25 cellular contexts compared by ENCODE assay signal in the genomic region with DNA sequence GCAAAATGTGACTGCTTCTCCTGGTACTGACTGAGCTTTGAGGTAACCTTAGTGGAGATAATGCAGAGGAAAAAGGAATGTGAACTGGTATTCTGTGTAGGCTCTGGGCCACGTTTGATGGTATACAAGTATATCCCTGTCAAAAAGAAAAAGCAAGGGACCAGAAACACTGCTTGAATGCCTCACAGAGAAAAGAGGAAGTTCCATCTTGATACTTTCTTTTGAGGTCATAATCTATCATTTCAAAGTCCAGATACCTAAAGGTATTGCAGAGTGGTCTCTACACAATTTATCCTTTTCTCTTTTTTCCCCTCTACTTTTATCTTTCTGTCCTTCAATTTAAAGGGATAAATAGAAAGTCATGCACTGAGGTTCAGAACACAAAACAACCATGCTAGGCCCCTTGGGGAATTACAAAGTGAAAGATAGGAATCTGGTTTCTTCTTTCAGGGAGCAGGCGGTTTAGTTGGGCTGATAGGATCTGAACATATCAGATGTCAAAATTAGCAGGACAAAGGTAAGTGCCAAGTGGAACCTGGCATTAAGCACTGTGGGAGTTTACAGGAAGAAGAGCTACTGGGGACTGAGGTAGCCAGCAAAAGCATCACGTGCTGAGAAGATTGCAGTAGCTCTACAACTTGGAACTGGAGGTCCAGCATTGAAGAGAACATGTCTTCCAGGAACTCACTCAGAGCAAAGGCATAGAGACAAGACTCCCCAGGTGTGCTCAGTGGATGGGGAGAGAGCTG.
DNase-seq lines count a peak whose midpoint lies in the region; ATAC-seq, FAIRE-seq and TF ChIP-seq lines count a peak whose summit lies in the region.
"Had no signal": no experiment of that assay in that cellular context is flagged by ENCODE, and none has a peak within 500 bp of the region (broad histone marks: within the 10 kb centered on the region; RNA-seq: fewer than 3 reads in every experiment).

No MANE protein-coding gene starts in this region.

- H3K4me1 Mint-ChIP-seq in T-helper 2 cell treated with Interferon-gamma antibody and Interleukin-4, amounts not matched to agents 5 μg/mL and 100 μg/mL, for 36 hours (ENCODE audit: low read depth) = no peaks in the 10 kb centered on the region
- H3K4me1 Mint-ChIP-seq: B cell; naive thymus-derived CD8-positive, alpha-beta T cell had no signal

- no peaks in the 10 kb centered on the region for H3K36me3 ChIP-seq in bronchial epithelial cell (ENCODE audit: control insufficient read depth, insufficient read depth, low read length)
- H3K36me3 ChIP-seq in tibial nerve = no peaks in the 10 kb centered on the region
- H3K36me3 ChIP-seq: breast epithelium, esophagus muscularis mucosa, thyroid gland, WERI-Rb-1 had no signal

- DNase-seq in NCI-H2107 treated with DMSO at 0.1 percent for 48 hours (lab: John Stamatoyannopoulos, UW; ENCODE audit: unreplicated experiment) = peak; percentile 94
- no peak for DNase-seq in bronchial epithelial cell (ENCODE audit: low read depth)
- DNase-seq in T-helper 2 cell treated with Interferon-gamma antibody and Interleukin-4, amounts not matched to agents 5 μg/mL and 100 μg/mL, for 36 hours (ENCODE audit: low spot score) = no peak
- DNase-seq in tibial nerve (ENCODE audit: low spot score in 2 of 2) = no peak
- no peak for DNase-seq in sciatic nerve (ENCODE audit: low spot score)
- DNase-seq: activated CD4-positive, alpha-beta memory T cell treated with anti-CD3 and anti-CD28 coated beads, Interleukin-2, amount 10 ng/mL, durations not matched to agents 7 days and 5 days; activated T-cell treated with anti-CD3 and anti-CD28 coated beads, Interleukin-2, amount 50 U/mL, for 72 hours; dorsolateral prefrontal cortex; GOT3; KG1; mammary epithelial cell; naive thymus-derived CD8-positive, alpha-beta T cell; NCI-H1417 treated with DMSO at 0.1 percent for 48 hours; NCI-H510A; thyroid gland; WERI-Rb-1 had no signal

- H3K27me3 ChIP-seq in bronchial epithelial cell (ENCODE audit: control insufficient read depth, insufficient read depth, low read length) (no peaks in the 10 kb centered on the region), tibial nerve (no peaks in the 10 kb centered on the region)
- H3K27me3 ChIP-seq: breast epithelium, dorsolateral prefrontal cortex, esophagus muscularis mucosa, thyroid gland had no signal

- WGBS in tibial nerve, 2 donors = 73 to 74% methylated on average over 3 of the region's 3 CpGs

- no peak overlapping the region for H3K4me3 Mint-ChIP-seq in T-helper 2 cell treated with Interferon-gamma antibody and Interleukin-4, amounts not matched to agents 5 μg/mL and 100 μg/mL, for 36 hours
- H3K4me3 Mint-ChIP-seq: activated CD4-positive, alpha-beta memory T cell treated with anti-CD3 and anti-CD28 coated beads, Interleukin-2, amount 10 ng/mL, durations not matched to agents 7 days and 5 days; activated T-cell treated with anti-CD3 and anti-CD28 coated beads, Interleukin-2, amount 50 U/mL, for 72 hours; B cell; naive thymus-derived CD8-positive, alpha-beta T cell had no signal

- H3K9me3 Mint-ChIP-seq in T-helper 2 cell treated with Interferon-gamma antibody and Interleukin-4, amounts not matched to agents 5 μg/mL and 100 μg/mL, for 36 hours = no peaks in the 10 kb centered on the region
- H3K9me3 Mint-ChIP-seq: activated CD4-positive, alpha-beta memory T cell treated with anti-CD3 and anti-CD28 coated beads, Interleukin-2, amount 10 ng/mL, durations not matched to agents 7 days and 5 days; activated T-cell treated with anti-CD3 and anti-CD28 coated beads, Interleukin-2, amount 50 U/mL, for 72 hours had no signal

- TF ChIP-seq CTCF in bronchial epithelial cell (IDR thresholded peaks at IDR 0.05; ENCODE audit: insufficient read depth, low read length, severe bottlenecking) = no peak
- TF ChIP-seq CTCF in tibial nerve (IDR thresholded peaks at IDR 0.05) = no peak

- no peaks in the 10 kb centered on the region for H3K36me3 Mint-ChIP-seq in T-helper 2 cell treated with Interferon-gamma antibody and Interleukin-4, amounts not matched to agents 5 μg/mL and 100 μg/mL, for 36 hours (ENCODE audit: low read depth)
- H3K36me3 Mint-ChIP-seq: naive thymus-derived CD8-positive, alpha-beta T cell had no signal

- ATAC-seq in GM18868 (IDR thresholded peaks at IDR 0.05; ENCODE audit: unreplicated experiment) = peak; percentile 85
- ATAC-seq in HG02885 (IDR thresholded peaks at IDR 0.05; ENCODE audit: poor library complexity, unreplicated experiment) = peak; percentile 82
- ATAC-seq in HG02759 (IDR thresholded peaks at IDR 0.05; ENCODE audit: unreplicated experiment) = no peak
- ATAC-seq in sciatic nerve = no peak
- ATAC-seq: activated T-cell treated with anti-CD3 and anti-CD28 coated beads, Interleukin-2, amount 50 U/mL, for 72 hours; naive thymus-derived CD8-positive, alpha-beta T cell had no signal

- H3K4me1 ChIP-seq in tibial nerve = peaks cover 0 to 3% (median 0%) of the 10 kb centered on the region in 4 donors
- H3K4me1 ChIP-seq: breast epithelium, esophagus muscularis mucosa, thyroid gland had no signal

- FAIRE-seq in bronchial epithelial cell (lab: Jason Lieb, UNC) = peak; percentile 32
- FAIRE-seq: D721Med had no signal

- no peak for TF ChIP-seq EP300 in tibial nerve (IDR thresholded peaks at IDR 0.05)

- H3K27ac ChIP-seq in tibial nerve = no peak overlapping the region
- H3K27ac ChIP-seq: breast epithelium, dorsolateral prefrontal cortex, esophagus muscularis mucosa, thyroid gland, WERI-Rb-1 had no signal

- H3K4me3 ChIP-seq in bronchial epithelial cell (ENCODE audit: low read depth, low read length) (no peak overlapping the region), tibial nerve (no peak overlapping the region)
- H3K4me3 ChIP-seq: breast epithelium, dorsolateral prefrontal cortex, esophagus muscularis mucosa, smooth muscle cell, thyroid gland had no signal

- H3K27me3 Mint-ChIP-seq in T-helper 2 cell treated with Interferon-gamma antibody and Interleukin-4, amounts not matched to agents 5 μg/mL and 100 μg/mL, for 36 hours (ENCODE audit: low read depth) = peaks cover 11% of the 10 kb centered on the region
- H3K27me3 Mint-ChIP-seq: activated CD4-positive, alpha-beta memory T cell treated with anti-CD3 and anti-CD28 coated beads, Interleukin-2, amount 10 ng/mL, durations not matched to agents 7 days and 5 days; B cell; progenitor cell of endocrine pancreas had no signal

- H3K27ac Mint-ChIP-seq in T-helper 2 cell treated with Interferon-gamma antibody and Interleukin-4, amounts not matched to agents 5 μg/mL and 100 μg/mL, for 36 hours = no peak overlapping the region
- H3K27ac Mint-ChIP-seq: activated CD4-positive, alpha-beta memory T cell treated with anti-CD3 and anti-CD28 coated beads, Interleukin-2, amount 10 ng/mL, durations not matched to agents 7 days and 5 days; activated T-cell treated with anti-CD3 and anti-CD28 coated beads, Interleukin-2, amount 50 U/mL, for 72 hours; B cell; naive thymus-derived CD8-positive, alpha-beta T cell; progenitor cell of endocrine pancreas had no signal

- intact Hi-C loops in sciatic nerve (cut with DNase I) = no loop called here

- no peaks in the 10 kb centered on the region for H3K9me3 ChIP-seq in tibial nerve
- H3K9me3 ChIP-seq: breast epithelium, esophagus muscularis mucosa, thyroid gland had no signal

- no peak for TF ChIP-seq POLR2A in tibial nerve (IDR thresholded peaks at IDR 0.05)

Comparison
In these comparisons a context has a peak if more than half of its experiments do, and no peak if none do; other contexts are left out.
1. ATAC-seq: peak in GM18868 (single experiment) and HG02885 (single experiment); none in HG02759 (single experiment) and sciatic nerve (single experiment).